Comparison of ENCODE assay signal across 13 cellular contexts in the genomic region with DNA sequence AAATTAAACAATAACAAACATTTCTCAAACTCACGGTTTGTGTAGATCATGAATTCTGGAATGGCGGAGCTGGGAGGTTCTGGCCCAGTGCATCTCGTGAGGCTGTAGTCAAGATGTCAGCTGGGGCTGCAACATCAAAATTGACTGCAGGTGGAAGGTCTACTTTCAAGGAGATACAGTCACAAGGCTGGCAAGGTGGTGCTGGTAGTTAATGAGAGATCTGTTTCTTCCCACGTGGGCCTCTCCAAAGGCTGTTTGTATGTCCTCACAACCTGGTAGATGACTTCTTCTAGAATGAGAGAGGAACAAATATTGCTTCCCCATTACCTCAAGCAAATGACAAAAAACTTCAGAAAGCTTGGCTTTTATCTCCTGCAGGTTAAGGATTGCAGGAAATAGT. TPM values are rescaled to one million over a fixed set of nuclear protein-coding genes. Genes with fewer than 3 reads are reported as not detected.
A peak's percentile ranks its signal among the peaks of the same experiment; 100 is the strongest.
DNase-seq lines count a peak whose midpoint lies in the region; ATAC-seq and TF ChIP-seq lines count a peak whose summit lies in the region.
"Had no signal": no experiment of that assay in that cellular context is flagged by ENCODE, and none has a peak within 500 bp of the region (broad histone marks: within the 10 kb centered on the region; RNA-seq: fewer than 3 reads in every experiment).

No MANE protein-coding gene starts in this region.

- H3K9me3 ChIP-seq in HEK293 (ENCODE audit: control insufficient read depth, insufficient read depth, low read depth, low read length): no peaks in the 10 kb centered on the region
- H3K9me3 ChIP-seq in OCI-LY7 (ENCODE audit: low read length): no peaks in the 10 kb centered on the region
- H3K9me3 ChIP-seq in iPS-15b (ENCODE audit: control insufficient read depth, insufficient read depth, low read length): no peaks in the 10 kb centered on the region

- H3K27me3 Mint-ChIP-seq in progenitor cell of endocrine pancreas: no peaks in the 10 kb centered on the region

- in situ Hi-C loops in GM13977 (cut with MboI; ENCODE audit: low pct_unique_long_range_greater_than_20kb, low sequenced_read_pairs, unreplicated experiment): no loop called here

- H3K9me3 Mint-ChIP-seq in progenitor cell of endocrine pancreas (ENCODE audit: low read depth): no peaks in the 10 kb centered on the region
- H3K9me3 Mint-ChIP-seq: CD8-positive, alpha-beta T cell had no signal

- H3K9me2 ChIP-seq in OCI-LY7 (ENCODE audit: insufficient read depth, low read length): no peaks in the 10 kb centered on the region

- no peaks in the 10 kb centered on the region for H3K79me2 ChIP-seq in OCI-LY7 (ENCODE audit: insufficient read depth, low read depth, low read length)

- H3K27ac Mint-ChIP-seq in progenitor cell of endocrine pancreas: peak overlapping the region; percentile 90
- H3K27ac Mint-ChIP-seq: CD8-positive, alpha-beta T cell had no signal

- no peak overlapping the region for H3K27ac ChIP-seq in HEK293 (ENCODE audit: extremely low read depth, low read depth, low read length)
- no peak overlapping the region for H3K27ac ChIP-seq in OCI-LY7 (ENCODE audit: low read depth, low read length, poor library complexity, severe bottlenecking)

- H3K4me3 ChIP-seq in HEK293 (ENCODE audit: low read depth, low read length): no peak overlapping the region
- H3K4me3 ChIP-seq in OCI-LY7 (ENCODE audit: low read depth, low read length, poor library complexity, severe bottlenecking): no peak overlapping the region
- peak overlapping the region; percentile 9 for H3K4me3 ChIP-seq in iPS-15b (ENCODE audit: low read depth, low read length)

- H3K36me3 Mint-ChIP-seq in progenitor cell of endocrine pancreas (ENCODE audit: insufficient read depth): no peaks in the 10 kb centered on the region
- H3K36me3 Mint-ChIP-seq: CD8-positive, alpha-beta T cell had no signal

- intact Hi-C loops in OCI-LY7 (cut with micrococcal nuclease; ENCODE audit: unreplicated experiment): no loop called here

- no TSS peak for BruUV-seq in OCI-LY7 (replicated peaks; lab: Mats Ljungman, UMichigan)

- peak overlapping the region; percentile 1 for H3K9ac ChIP-seq in iPS-15b (ENCODE audit: low read depth, low read length)

- CTCF ChIA-PET in HEK293 (lab: Yijun Ruan, JAX): no interaction called here
- CTCF ChIA-PET in OCI-LY7 (lab: Charles Lee; ENCODE audit: unreplicated experiment): no interaction called here

- peaks cover 19% of the 10 kb centered on the region for H3K4me1 Mint-ChIP-seq in progenitor cell of endocrine pancreas (ENCODE audit: low read depth)

- POLR2A ChIA-PET in HEK293 (lab: Yijun Ruan, JAX): no interaction called here
- POLR2A ChIA-PET in OCI-LY7 (lab: Charles Lee): no interaction called here

- H2AFZ ChIP-seq in OCI-LY7 (ENCODE audit: low read length): peak overlapping the region; percentile 61; the same call in 1 of the 2 replicates

- TF ChIP-seq CTCF in HEK293 (tag by site-specific recombination; IDR thresholded peaks at IDR 0.05): no peak
- TF ChIP-seq CTCF in OCI-LY7 (conservative IDR thresholded peaks at IDR 0.05; ENCODE audit: low read length): no peak
- TF ChIP-seq CTCF in progenitor cell of endocrine pancreas (IDR thresholded peaks at IDR 0.05; ENCODE audit: unreplicated experiment): no peak
- no peak for TF ChIP-seq CTCF in GM13977 (IDR thresholded peaks at IDR 0.05; ENCODE audit: extremely low read depth, insufficient read depth, missing control alignments)

- H3K36me3 ChIP-seq in HEK293 (ENCODE audit: control insufficient read depth in 2 of 2, insufficient read depth in 1 of 2, low read length in 2 of 2) (no peaks in the 10 kb centered on the region), OCI-LY7 (ENCODE audit: insufficient read depth, low read length) (no peaks in the 10 kb centered on the region), iPS-15b (ENCODE audit: control insufficient read depth, insufficient read depth, low read length) (no peaks in the 10 kb centered on the region)

- H3K4me3 Mint-ChIP-seq in progenitor cell of endocrine pancreas (ENCODE audit: low read depth): no peak overlapping the region
- H3K4me3 Mint-ChIP-seq: CD8-positive, alpha-beta T cell had no signal

- H3K4me1 ChIP-seq in HEK293 (ENCODE audit: control insufficient read depth, insufficient read depth, low read length) (no peaks in the 10 kb centered on the region), OCI-LY7 (ENCODE audit: insufficient read depth, low read length, poor library complexity, severe bottlenecking) (peaks cover 34% of the 10 kb centered on the region), iPS-15b (ENCODE audit: control insufficient read depth, insufficient read depth, low read length) (peaks cover 12% of the 10 kb centered on the region)

- no peaks in the 10 kb centered on the region for H3K27me3 ChIP-seq in iPS-15b (ENCODE audit: control insufficient read depth, insufficient read depth, low read length)

- H4K20me1 ChIP-seq in OCI-LY7 (ENCODE audit: insufficient read depth, low read length): no peaks in the 10 kb centered on the region

- H3K4me2 ChIP-seq in OCI-LY7 (ENCODE audit: low read length): 0 out of 2 replicates have a peak overlapping the region, but pooled peaks have one; percentile 20

- ATAC-seq in GM19023 (IDR thresholded peaks at IDR 0.05; ENCODE audit: unreplicated experiment): no peak
- ATAC-seq: CD8-positive, alpha-beta T cell; HCT116 had no signal

- DNase-seq in OCI-LY7 (ENCODE audit: low spot score): no peak
- DNase-seq in progenitor cell of endocrine pancreas (ENCODE audit: low spot score, unreplicated experiment): no peak
- DNase-seq in DMS53 (lab: John Stamatoyannopoulos, UW): no peak
- DNase-seq in GM13977 (ENCODE audit: low spot score): no peak
- DNase-seq: CD8-positive, alpha-beta T cell; NCI-H2029; NCI-H2171 treated with DMSO at 0.1 percent for 48 hours; NCI-H510A; SIG-M5 had no signal

TF ChIP-seq in HEK293, 187 proteins besides CTCF, POLR2A, EP300 and RAD21:
- no peak for TF ChIP-seq FEZF1 (tag by site-specific recombination; IDR thresholded peaks at IDR 0.05)
- no peak for TF ChIP-seq REPIN1 (tag by site-specific recombination; IDR thresholded peaks at IDR 0.05; ENCODE audit: low read depth)
- TF ChIP-seq ZNF223 (tag by site-specific recombination; IDR thresholded peaks at IDR 0.05): peak; percentile 77
- TF ChIP-seq ZFHX2 (tag by site-specific recombination; conservative IDR thresholded peaks at IDR 0.05): no peak
- TF ChIP-seq ZNF214 (tag by site-specific recombination; IDR thresholded peaks at IDR 0.05; ENCODE audit: borderline replicate concordance): no peak

RNA-seq across cellular contexts. Expression of gene PRDX4, which starts 8.0 kb away (rescaled TPM):
- 82.9 and 88.0 TPM in 2 replicates for total RNA-seq in OCI-LY7 (2014; rRNA removed; shearing (Covaris generic))
- total RNA-seq in OCI-LY7 (2022) (46.0 and 47.3 TPM in 2 replicates), progenitor cell of endocrine pancreas (133 and 151 TPM in 2 replicates)
